Comparison of ENCODE assay signal across 10 cellular contexts in genomic region chr1:224988042-224988441, GRCh38.
"Had no signal": no experiment of that assay in that cellular context is flagged by ENCODE, and none has a peak within 500 bp of the region (broad histone marks: within the 10 kb centered on the region; RNA-seq: fewer than 3 reads in every experiment).

No MANE protein-coding gene starts in this region.

- H3K4me3 ChIP-seq: GM23338 had no signal

- H3K27me3 Mint-ChIP-seq: IgD-negative memory B cell had no signal

- H2AFZ ChIP-seq: GM23338 had no signal

- ATAC-seq: GM23338, HepG2 had no signal

- DNase-seq: H9, HCEC 1CT, HFFc6, KG1 had no signal

- H3K4me1 Mint-ChIP-seq: GM23338, H9, IgD-negative memory B cell had no signal

- H3K4me2 ChIP-seq: GM23338 had no signal

- FAIRE-seq: H1, H54, HepG2 had no signal

- H3K27ac ChIP-seq: HL-60 had no signal

- H3K36me3 Mint-ChIP-seq: IgD-negative memory B cell had no signal

- H3K27ac Mint-ChIP-seq: GM23338, H9, HFFc6, IgD-negative memory B cell had no signal

- H3K4me3 Mint-ChIP-seq: GM23338, H9, HFFc6 had no signal
